In the genomic region with DNA sequence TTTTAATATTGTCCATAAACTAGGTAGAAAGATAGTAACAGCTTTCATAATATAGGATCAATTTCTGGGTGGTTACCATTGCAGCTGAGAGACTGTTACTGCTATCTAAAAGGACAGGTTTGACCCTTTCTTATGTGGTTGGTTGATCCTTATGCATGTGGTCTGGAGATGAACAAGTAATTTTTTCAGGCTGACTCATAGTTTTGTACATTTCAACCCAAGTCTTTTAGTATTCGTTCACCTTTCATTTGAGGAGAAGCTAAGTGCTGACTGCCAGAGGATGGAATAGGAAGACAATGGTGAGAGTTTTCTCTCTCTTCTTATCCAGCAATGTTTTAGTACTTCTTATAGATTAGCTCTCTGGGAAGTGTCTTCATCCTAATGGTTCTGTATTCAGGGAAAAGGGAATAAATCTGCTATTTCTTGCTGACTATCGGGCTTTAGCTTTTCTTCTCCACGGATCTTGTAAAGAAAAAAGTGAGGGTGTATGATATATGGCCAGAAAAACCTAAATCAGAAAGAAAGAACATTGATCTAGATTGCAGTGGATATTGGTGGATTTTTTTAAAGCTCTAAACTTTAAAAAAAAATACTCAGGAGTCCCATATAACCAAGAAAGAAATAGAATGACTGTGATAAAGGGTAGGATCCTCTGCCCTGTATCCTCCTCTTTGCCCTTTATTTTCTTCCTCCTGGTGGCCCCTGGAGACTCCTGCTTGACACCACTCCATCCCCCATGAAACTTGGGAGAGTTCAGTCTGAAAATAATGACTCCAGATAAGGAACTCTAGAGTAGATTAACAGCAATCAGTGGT, we compare ENCODE assay signal across 1 cellular context.
TF ChIP-seq lines count a peak whose summit lies in the region.

No MANE protein-coding gene starts in this region.

TF ChIP-seq in K562, 482 proteins besides CTCF, POLR2A, EP300 and RAD21 (continued from another document and continues in another):
- TF ChIP-seq ZNF277 (CRISPR knock-in tag; IDR thresholded peaks at IDR 0.05; ENCODE audit: borderline replicate concordance) (no peak), ZNF174 (CRISPR knock-in tag; IDR thresholded peaks at IDR 0.05) (0 out of 2 replicates have a peak, but pooled peaks have one; percentile 61), CBX1 (IDR thresholded peaks at IDR 0.05; ENCODE audit: low read depth) (no peak), EWSR1 (IDR thresholded peaks at IDR 0.05; ENCODE audit: borderline replicate concordance, low read depth, partially characterized antibody) (no peak), EZH2 (IDR thresholded peaks at IDR 0.05; ENCODE audit: borderline replicate concordance, low read depth, low read length) (no peak), POLR2AphosphoS5 (IDR thresholded peaks at IDR 0.05; ENCODE audit: control insufficient read depth, insufficient read depth, low read depth, low read length) (peak; percentile 95), ZFP91 (CRISPR knock-in tag; IDR thresholded peaks at IDR 0.05) (no peak), CBX3 (IDR thresholded peaks at IDR 0.05; ENCODE audit: borderline replicate concordance in 1 of 2, low read length in 2 of 2) (no peak), KLF1 (tag; IDR thresholded peaks at IDR 0.05) (no peak), PCBP2 (IDR thresholded peaks at IDR 0.05; ENCODE audit: low read depth, low read length, poor library complexity, severe bottlenecking) (no peak), MCM2 (IDR thresholded peaks at IDR 0.05; ENCODE audit: low read depth) (no peak), ZNF740 (CRISPR knock-in tag; IDR thresholded peaks at IDR 0.05) (no peak), ZNF740 (tag; IDR thresholded peaks at IDR 0.05) (no peak), TFAM (CRISPR knock-in tag; conservative IDR thresholded peaks at IDR 0.05) (no peak), NFXL1 (CRISPR knock-in tag; IDR thresholded peaks at IDR 0.05) (no peak), STAT5B (CRISPR knock-in tag; IDR thresholded peaks at IDR 0.05) (no peak), ZNF384 (IDR thresholded peaks at IDR 0.05; ENCODE audit: low read depth, low read length) (peak; percentile 40), SMAD4 (CRISPR knock-in tag; conservative IDR thresholded peaks at IDR 0.05) (no peak; the same call in 1 of the 2 replicates), EHMT2 (IDR thresholded peaks at IDR 0.05) (peak; percentile 77; the same call in 1 of the 2 replicates), CREB3L1 (IDR thresholded peaks at IDR 0.05; ENCODE audit: borderline replicate concordance, low read depth) (peak; percentile 49; the same call in 1 of the 2 replicates), CEBPB (tag; IDR thresholded peaks at IDR 0.05) (no peak), CBFA2T2 (conservative IDR thresholded peaks at IDR 0.05) (peak; percentile 93), CHD2 (IDR thresholded peaks at IDR 0.05; ENCODE audit: low read depth, low read length) (no peak), RBFOX2 (IDR thresholded peaks at IDR 0.05; ENCODE audit: low read depth, low read length) (peak; percentile 78), U2AF2 (optimal IDR thresholded peaks at IDR 0.05; ENCODE audit: low read depth, low read length) (no peak), KLF13 (tag; IDR thresholded peaks at IDR 0.05; ENCODE audit: borderline replicate concordance, low read depth) (no peak), PURB (CRISPR knock-in tag; IDR thresholded peaks at IDR 0.05; ENCODE audit: low read depth) (no peak), ZNF407 (IDR thresholded peaks at IDR 0.05; ENCODE audit: low read depth) (no peak)
- TF ChIP-seq, protein P1, sequence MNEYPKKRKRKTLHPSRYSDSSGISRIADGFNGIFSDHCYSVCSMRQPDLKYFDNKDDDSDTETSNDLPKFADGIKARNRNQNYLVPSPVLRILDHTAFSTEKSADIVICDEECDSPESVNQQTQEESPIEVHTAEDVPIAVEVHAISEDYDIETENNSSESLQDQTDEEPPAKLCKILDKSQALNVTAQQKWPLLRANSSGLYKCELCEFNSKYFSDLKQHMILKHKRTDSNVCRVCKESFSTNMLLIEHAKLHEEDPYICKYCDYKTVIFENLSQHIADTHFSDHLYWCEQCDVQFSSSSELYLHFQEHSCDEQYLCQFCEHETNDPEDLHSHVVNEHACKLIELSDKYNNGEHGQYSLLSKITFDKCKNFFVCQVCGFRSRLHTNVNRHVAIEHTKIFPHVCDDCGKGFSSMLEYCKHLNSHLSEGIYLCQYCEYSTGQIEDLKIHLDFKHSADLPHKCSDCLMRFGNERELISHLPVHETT (CRISPR knock-in tag; conservative IDR thresholded peaks at IDR 0.05 in 1 of 2, IDR thresholded peaks at IDR 0.05 in 1 of 2) = peak in 1 of 2 experiments; percentile 45; a peak in 1 of 4 replicates
- TF ChIP-seq, protein P2, sequence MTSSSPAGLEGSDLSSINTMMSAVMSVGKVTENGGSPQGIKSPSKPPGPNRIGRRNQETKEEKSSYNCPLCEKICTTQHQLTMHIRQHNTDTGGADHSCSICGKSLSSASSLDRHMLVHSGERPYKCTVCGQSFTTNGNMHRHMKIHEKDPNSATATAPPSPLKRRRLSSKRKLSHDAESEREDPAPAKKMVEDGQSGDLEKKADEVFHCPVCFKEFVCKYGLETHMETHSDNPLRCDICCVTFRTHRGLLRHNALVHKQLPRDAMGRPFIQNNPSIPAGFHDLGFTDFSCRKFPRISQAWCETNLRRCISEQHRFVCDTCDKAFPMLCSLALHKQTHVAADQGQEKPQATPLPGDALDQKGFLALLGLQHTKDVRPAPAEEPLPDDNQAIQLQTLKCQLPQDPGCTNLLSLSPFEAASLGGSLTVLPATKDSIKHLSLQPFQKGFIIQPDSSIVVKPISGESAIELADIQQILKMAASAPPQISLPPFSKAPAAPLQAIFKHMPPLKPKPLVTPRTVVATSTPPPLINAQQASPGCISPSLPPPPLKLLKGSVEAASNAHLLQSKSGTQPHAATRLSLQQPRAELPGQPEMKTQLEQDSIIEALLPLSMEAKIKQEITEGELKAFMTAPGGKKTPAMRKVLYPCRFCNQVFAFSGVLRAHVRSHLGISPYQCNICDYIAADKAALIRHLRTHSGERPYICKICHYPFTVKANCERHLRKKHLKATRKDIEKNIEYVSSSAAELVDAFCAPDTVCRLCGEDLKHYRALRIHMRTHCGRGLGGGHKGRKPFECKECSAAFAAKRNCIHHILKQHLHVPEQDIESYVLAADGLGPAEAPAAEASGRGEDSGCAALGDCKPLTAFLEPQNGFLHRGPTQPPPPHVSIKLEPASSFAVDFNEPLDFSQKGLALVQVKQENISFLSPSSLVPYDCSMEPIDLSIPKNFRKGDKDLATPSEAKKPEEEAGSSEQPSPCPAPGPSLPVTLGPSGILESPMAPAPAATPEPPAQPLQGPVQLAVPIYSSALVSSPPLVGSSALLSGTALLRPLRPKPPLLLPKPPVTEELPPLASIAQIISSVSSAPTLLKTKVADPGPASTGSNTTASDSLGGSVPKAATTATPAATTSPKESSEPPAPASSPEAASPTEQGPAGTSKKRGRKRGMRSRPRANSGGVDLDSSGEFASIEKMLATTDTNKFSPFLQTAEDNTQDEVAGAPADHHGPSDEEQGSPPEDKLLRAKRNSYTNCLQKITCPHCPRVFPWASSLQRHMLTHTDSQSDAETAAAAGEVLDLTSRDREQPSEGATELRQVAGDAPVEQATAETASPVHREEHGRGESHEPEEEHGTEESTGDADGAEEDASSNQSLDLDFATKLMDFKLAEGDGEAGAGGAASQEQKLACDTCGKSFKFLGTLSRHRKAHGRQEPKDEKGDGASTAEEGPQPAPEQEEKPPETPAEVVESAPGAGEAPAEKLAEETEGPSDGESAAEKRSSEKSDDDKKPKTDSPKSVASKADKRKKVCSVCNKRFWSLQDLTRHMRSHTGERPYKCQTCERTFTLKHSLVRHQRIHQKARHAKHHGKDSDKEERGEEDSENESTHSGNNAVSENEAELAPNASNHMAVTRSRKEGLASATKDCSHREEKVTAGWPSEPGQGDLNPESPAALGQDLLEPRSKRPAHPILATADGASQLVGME (CRISPR knock-in tag; IDR thresholded peaks at IDR 0.05) = no peak
